Comparison of ENCODE assay signal across 14 cellular contexts in genomic region chr3:30492581-30493192, GRCh38.
A peak's percentile ranks its signal among the peaks of the same experiment; 100 is the strongest.
DNase-seq lines count a peak whose midpoint lies in the region; ATAC-seq and TF ChIP-seq lines count a peak whose summit lies in the region.
"Had no signal": no experiment of that assay in that cellular context is flagged by ENCODE, and none has a peak within 500 bp of the region (broad histone marks: within the 10 kb centered on the region; RNA-seq: fewer than 3 reads in every experiment).

No MANE protein-coding gene starts in this region.

- no peak for TF ChIP-seq POLR2A in uterus (IDR thresholded peaks at IDR 0.05)

- no peaks in the 10 kb centered on the region for H3K27me3 Mint-ChIP-seq in activated CD4-positive, alpha-beta T cell treated with anti-CD3 and anti-CD28 coated beads, Interleukin-2, amount 10 ng/mL, durations not matched to agents 24 days and 14 days
- H3K27me3 Mint-ChIP-seq: T-cell had no signal

- peaks cover 11% of the 10 kb centered on the region for H3K4me1 Mint-ChIP-seq in activated CD4-positive, alpha-beta T cell treated with anti-CD3 and anti-CD28 coated beads, Interleukin-2, amount 10 ng/mL, durations not matched to agents 24 days and 14 days
- H3K4me1 Mint-ChIP-seq: stimulated activated effector memory CD8-positive, alpha-beta T cell treated with anti-CD3 and anti-CD28 coated beads, Interleukin-12 subunit alpha, Interleukin-12 subunit beta, amount 100 ng/mL, for 72 hours had no signal

- no peaks in the 10 kb centered on the region for H3K27me3 ChIP-seq in uterus

- H3K9me3 Mint-ChIP-seq in activated CD4-positive, alpha-beta T cell treated with anti-CD3 and anti-CD28 coated beads, Interleukin-2, amount 10 ng/mL, durations not matched to agents 24 days and 14 days = peaks cover 22% of the 10 kb centered on the region
- H3K9me3 Mint-ChIP-seq: H9 had no signal

- no peak overlapping the region for H3K4me3 ChIP-seq in uterus
- H3K4me3 ChIP-seq: prostate gland had no signal

- no peaks in the 10 kb centered on the region for H3K36me3 ChIP-seq in uterus
- H3K36me3 ChIP-seq: prostate gland had no signal

- no peak overlapping the region for H3K27ac Mint-ChIP-seq in activated CD4-positive, alpha-beta T cell treated with anti-CD3 and anti-CD28 coated beads, Interleukin-2, amount 10 ng/mL, durations not matched to agents 24 days and 14 days
- H3K27ac Mint-ChIP-seq: CD14-positive monocyte; H9; stimulated activated effector memory CD8-positive, alpha-beta T cell treated with anti-CD3 and anti-CD28 coated beads, Interleukin-12 subunit alpha, Interleukin-12 subunit beta, amount 100 ng/mL, for 72 hours; T-cell had no signal

- no peak for TF ChIP-seq CTCF in uterus (IDR thresholded peaks at IDR 0.05)

- no peak overlapping the region for H3K4me3 Mint-ChIP-seq in activated CD4-positive, alpha-beta T cell treated with anti-CD3 and anti-CD28 coated beads, Interleukin-2, amount 10 ng/mL, durations not matched to agents 24 days and 14 days
- H3K4me3 Mint-ChIP-seq: CD14-positive monocyte; H9; stimulated activated effector memory CD8-positive, alpha-beta T cell treated with anti-CD3 and anti-CD28 coated beads, Interleukin-12 subunit alpha, Interleukin-12 subunit beta, amount 100 ng/mL, for 72 hours; T-cell had no signal

- intact Hi-C loops in uterus (cut with DNase I; ENCODE audit: low total_unique reads) = no loop called here
- intact Hi-C loops in sciatic nerve (cut with DNase I) = no loop called here
- intact Hi-C loops in activated CD4-positive, alpha-beta T cell treated with anti-CD3 and anti-CD28 coated beads, Interleukin-2, amount 10 ng/mL, durations not matched to agents 24 days and 14 days (cut with micrococcal nuclease) = no loop called here

- DNase-seq in HS-5 (ENCODE audit: low read depth) = peak; percentile 38
- DNase-seq in astrocyte of the hippocampus (ENCODE audit: low read depth, low spot score) = peak; percentile 24
- DNase-seq in iris pigment epithelial cell (ENCODE audit: low read depth) = peak; percentile 82
- DNase-seq in uterus = no peak
- no peak for DNase-seq in NCI-H1436 (lab: John Stamatoyannopoulos, UW)
- no peak for DNase-seq in sciatic nerve (ENCODE audit: low spot score)
- DNase-seq in activated CD4-positive, alpha-beta T cell treated with anti-CD3 and anti-CD28 coated beads, Interleukin-2, amount 10 ng/mL, durations not matched to agents 24 days and 14 days = no peak
- DNase-seq: H9; kidney; stimulated activated CD4-positive, alpha-beta T cell treated with anti-CD3 and anti-CD28 coated beads, Interleukin-4, amount 100 ng/mL, for 1 hour; T-cell had no signal

- peaks cover 0 to 17% of the 10 kb centered on the region in 2 donors for H3K4me1 ChIP-seq in uterus
- H3K4me1 ChIP-seq: prostate gland had no signal

- H3K9me3 ChIP-seq in uterus = no peaks in the 10 kb centered on the region
- H3K9me3 ChIP-seq: prostate gland had no signal

- H3K27ac ChIP-seq in uterus = peak overlapping the region; percentile 91 to 95
- H3K27ac ChIP-seq: prostate gland had no signal

- no peaks in the 10 kb centered on the region for H3K36me3 Mint-ChIP-seq in activated CD4-positive, alpha-beta T cell treated with anti-CD3 and anti-CD28 coated beads, Interleukin-2, amount 10 ng/mL, durations not matched to agents 24 days and 14 days (ENCODE audit: low read depth)
- H3K36me3 Mint-ChIP-seq: stimulated activated effector memory CD8-positive, alpha-beta T cell treated with anti-CD3 and anti-CD28 coated beads, Interleukin-12 subunit alpha, Interleukin-12 subunit beta, amount 100 ng/mL, for 72 hours had no signal

- no peak for ATAC-seq in sciatic nerve
- ATAC-seq: stimulated activated effector memory CD8-positive, alpha-beta T cell treated with anti-CD3 and anti-CD28 coated beads, Interleukin-12 subunit alpha, Interleukin-12 subunit beta, amount 100 ng/mL, for 72 hours; T-cell had no signal

Comparison
In these comparisons a context has a peak if more than half of its experiments do, and no peak if none do; other contexts are left out.
1. DNase-seq: peak in HS-5 (single experiment), astrocyte of the hippocampus (single experiment) and iris pigment epithelial cell (single experiment); none in uterus (0 of 2), NCI-H1436 (single experiment), sciatic nerve (single experiment) and activated CD4-positive, alpha-beta T cell treated with anti-CD3 and anti-CD28 coated beads, Interleukin-2, amount 10 ng/mL, durations not matched to agents 24 days and 14 days (single experiment).